Comparison of ENCODE assay signal across 16 cellular contexts in the genomic region with DNA sequence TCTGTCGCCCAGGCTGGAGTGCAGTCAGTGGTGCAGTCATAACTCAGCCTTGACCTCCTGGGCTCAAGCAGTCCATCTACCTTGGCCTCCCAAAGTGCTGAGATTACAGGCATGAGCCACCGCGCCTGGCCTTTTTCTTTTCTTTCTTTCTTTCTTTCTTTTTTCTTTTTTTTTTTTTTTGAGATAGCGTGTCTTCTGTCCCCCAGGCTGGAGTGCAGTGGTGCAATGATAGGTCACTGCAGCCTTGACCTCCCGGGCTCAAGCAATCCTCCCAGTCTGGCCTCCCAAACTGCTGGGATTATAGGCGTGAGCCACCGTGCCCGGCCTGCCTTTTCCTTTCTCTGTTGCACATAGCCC. TPM values are rescaled to one million over a fixed set of nuclear protein-coding genes. Genes with fewer than 3 reads are reported as not detected.
DNase-seq lines count a peak whose midpoint lies in the region; ATAC-seq and TF ChIP-seq lines count a peak whose summit lies in the region.
"Not testable (repeated sequence)": the region's sequence is repeated elsewhere in the genome, so short reads cannot be mapped to it uniquely, and the experiment has no call there.
"Had no signal": no experiment of that assay in that cellular context is flagged by ENCODE, and none has a peak within 500 bp of the region (broad histone marks: within the 10 kb centered on the region; RNA-seq: fewer than 3 reads in every experiment).

No MANE protein-coding gene starts in this region.

- H3K4me2 ChIP-seq in BLaER1, result peak overlapping the region; percentile 89

- DNase-seq in activated naive CD4-positive, alpha-beta T cell treated with anti-CD3 and anti-CD28 coated beads, Interleukin-2, amount 10 ng/mL, durations not matched to agents 7 days and 5 days; dorsolateral prefrontal cortex; stimulated activated naive CD8-positive, alpha-beta T cell treated with anti-CD3 and anti-CD28 coated beads, Interleukin-15, amount 100 ng/mL, for 72 hours: not testable (repeated sequence)
- DNase-seq in left kidney (ENCODE audit: low read depth, low spot score), result peak; percentile 50

- not testable (repeated sequence) for ATAC-seq in stimulated activated naive CD8-positive, alpha-beta T cell treated with anti-CD3 and anti-CD28 coated beads, Interleukin-15, amount 100 ng/mL, for 72 hours

- not testable (repeated sequence) for TF ChIP-seq CTCF in VCaP (conservative IDR thresholded peaks at IDR 0.05); dorsolateral prefrontal cortex (IDR thresholded peaks at IDR 0.05 in 54 of 56, conservative IDR thresholded peaks at IDR 0.05 in 2 of 56; ENCODE audit: low read depth in 1 of 56, partially characterized antibody in 56 of 56); neutrophil (IDR thresholded peaks at IDR 0.05)

- peaks cover 28% of the 10 kb centered on the region for H3K36me3 ChIP-seq in BLaER1
- peaks cover 45% of the 10 kb centered on the region; the same call in 1 of the 2 replicates for H3K36me3 ChIP-seq in KOPT-K1 (ENCODE audit: insufficient read depth, low read length)
- H3K36me3 ChIP-seq in neutrophil, result not testable (repeated sequence)

- peak overlapping the region; percentile 70 for H3K9ac ChIP-seq in BLaER1

- not testable (repeated sequence) for H3K9me3 ChIP-seq in BLaER1; KOPT-K1 (ENCODE audit: insufficient read depth, low read length, poor library complexity, severe bottlenecking); neutrophil

- H3K4me1 Mint-ChIP-seq in activated naive CD4-positive, alpha-beta T cell treated with anti-CD3 and anti-CD28 coated beads, Interleukin-2, amount 10 ng/mL, durations not matched to agents 7 days and 5 days, result peaks cover 42% of the 10 kb centered on the region
- H3K4me1 Mint-ChIP-seq in stimulated activated naive CD8-positive, alpha-beta T cell treated with anti-CD3 and anti-CD28 coated beads, Interleukin-15, amount 100 ng/mL, for 72 hours, result peaks cover 71% of the 10 kb centered on the region

- H3K4me3 ChIP-seq in BLaER1 (0 out of 2 replicates have a peak overlapping the region, but pooled peaks have one; percentile 0), neutrophil (ENCODE audit: low read depth in 1 of 2, low read length in 1 of 2) (peak overlapping the region in 1 of 2 experiments; percentile 20)
- H3K4me3 ChIP-seq in dorsolateral prefrontal cortex, result not testable (repeated sequence)

- not testable (repeated sequence) for H3K9me3 Mint-ChIP-seq in activated naive CD4-positive, alpha-beta T cell treated with anti-CD3 and anti-CD28 coated beads, Interleukin-2, amount 10 ng/mL, durations not matched to agents 7 days and 5 days; stimulated activated naive CD8-positive, alpha-beta T cell treated with anti-CD3 and anti-CD28 coated beads, Interleukin-15, amount 100 ng/mL, for 72 hours

- intact Hi-C loops in dorsolateral prefrontal cortex (cut with DNase I), result loop anchor here in 1 of 2 donors (5.0 kb wide), 1 partner anchor 55 kb away; a partner anchor contains a TSS

- not testable (repeated sequence) for H3K27me3 ChIP-seq in BLaER1, dorsolateral prefrontal cortex, neutrophil

- peak overlapping the region; percentile 69 for H3K27ac ChIP-seq in BLaER1
- H3K27ac ChIP-seq in KOPT-K1 (ENCODE audit: low read depth, low read length, poor library complexity, severe bottlenecking), result peak overlapping the region; percentile 11
- H3K27ac ChIP-seq in VCaP, result peak overlapping the region; percentile 82; the same call in 1 of the 2 replicates
- peak overlapping the region in 44 of 59 donors; percentile 4 to 97 (median 84) for H3K27ac ChIP-seq in dorsolateral prefrontal cortex
- H3K27ac ChIP-seq in neutrophil, result peak overlapping the region; percentile 86

- H3K4me1 ChIP-seq in BLaER1 (peaks cover 99% of the 10 kb centered on the region), neutrophil (ENCODE audit: control insufficient read depth in 1 of 2, insufficient read depth in 1 of 2, low read depth in 1 of 2, low read length in 1 of 2) (peaks cover 27 to 35% of the 10 kb centered on the region in 2 experiments)

- peaks cover 20% of the 10 kb centered on the region for H3K36me3 Mint-ChIP-seq in activated naive CD4-positive, alpha-beta T cell treated with anti-CD3 and anti-CD28 coated beads, Interleukin-2, amount 10 ng/mL, durations not matched to agents 7 days and 5 days

- peak overlapping the region; percentile 86 for H3K27ac Mint-ChIP-seq in activated naive CD4-positive, alpha-beta T cell treated with anti-CD3 and anti-CD28 coated beads, Interleukin-2, amount 10 ng/mL, durations not matched to agents 7 days and 5 days
- peak overlapping the region; percentile 75 to 91 for H3K27ac Mint-ChIP-seq in stimulated activated naive CD8-positive, alpha-beta T cell treated with anti-CD3 and anti-CD28 coated beads, Interleukin-15, amount 100 ng/mL, for 72 hours

- not testable (repeated sequence) for H3K4me3 Mint-ChIP-seq in activated naive CD4-positive, alpha-beta T cell treated with anti-CD3 and anti-CD28 coated beads, Interleukin-2, amount 10 ng/mL, durations not matched to agents 7 days and 5 days
- peak overlapping the region; percentile 32 to 77 for H3K4me3 Mint-ChIP-seq in stimulated activated naive CD8-positive, alpha-beta T cell treated with anti-CD3 and anti-CD28 coated beads, Interleukin-15, amount 100 ng/mL, for 72 hours

- H4K20me1 ChIP-seq in BLaER1, result peaks cover 49% of the 10 kb centered on the region

- H3K27me3 Mint-ChIP-seq in activated naive CD4-positive, alpha-beta T cell treated with anti-CD3 and anti-CD28 coated beads, Interleukin-2, amount 10 ng/mL, durations not matched to agents 7 days and 5 days; stimulated activated naive CD8-positive, alpha-beta T cell treated with anti-CD3 and anti-CD28 coated beads, Interleukin-15, amount 100 ng/mL, for 72 hours: not testable (repeated sequence)

- CTCF ChIA-PET in activated naive CD4-positive, alpha-beta T cell treated with anti-CD3 and anti-CD28 coated beads, Interleukin-2, amount 10 ng/mL, durations not matched to agents 7 days and 5 days (lab: Charles Lee), result interaction anchor here (0.9 to 2.0 kb wide), 3 partner anchors 46 to 139 kb away, joined by 3 to 8 read pairs (median 6); no protein-coding TSS in a partner anchor

RNA-seq across cellular contexts. Expression of a gene that starts 19.9 kb away (rescaled TPM):
- 100 to 1,000 TPM; 107 to 236 (median 166) TPM for total RNA-seq in dorsolateral prefrontal cortex

RNA-seq across cellular contexts. Expression of a gene that starts 22.6 kb away (rescaled TPM):
- total RNA-seq in dorsolateral prefrontal cortex, result 100 to 1,000 TPM; 169 to 287 (median 205) TPM

RNA-seq across cellular contexts. Expression of a gene that starts 30.9 kb away (rescaled TPM):
- 1 to 10 TPM in 29 of 120 experiments, under 1 TPM in 70, not detected in 21; 0.20 to 3.3 (median 0.75) TPM for total RNA-seq in dorsolateral prefrontal cortex
- total RNA-seq: dermis microvascular lymphatic vessel endothelial cell; gastroesophageal sphincter; GM23248; left cardiac atrium; mammary epithelial cell; pulmonary artery endothelial cell; sigmoid colon; T-helper 1 cell treated with Interleukin-12 subunit alpha and Interleukin-12 subunit beta and Interleukin-4 antibody, amounts not matched to agents 30 ng/mL and 1 ng/mL, for 36 hours had no signal

RNA-seq across cellular contexts. Expression of a gene that starts 33.8 kb away (rescaled TPM):
- total RNA-seq in dorsolateral prefrontal cortex, result 1,000 to 10,000 TPM in 2 of 120 experiments, 100 to 1,000 TPM in 67, 10 to 100 TPM in 51; 67.5 to 1,486 (median 107) TPM

RNA-seq across cellular contexts. Expression of a gene that starts 56.1 kb away (rescaled TPM):
- total RNA-seq in dorsolateral prefrontal cortex, result 100 to 1,000 TPM in 13 of 120 experiments, 10 to 100 TPM in 107; 54.9 to 112 (median 87.4) TPM

Comparison
In these comparisons a context has a peak if more than half of its experiments do, and no peak if none do; other contexts are left out.
1. H3K27ac ChIP-seq: peak in every context shown above with its lines; median percentile 86 in neutrophil; 84 in dorsolateral prefrontal cortex; 82 in VCaP; 69 in BLaER1; 11 in KOPT-K1.